ENCODE assay signal across 8 cellular contexts in genomic region chr5:76303917-76304316, GRCh38.
DNase-seq lines count a peak whose midpoint lies in the region; ATAC-seq and TF ChIP-seq lines count a peak whose summit lies in the region.

No MANE protein-coding gene starts in this region.

- peaks cover 50% of the 10 kb centered on the region for H3K4me1 Mint-ChIP-seq in T-helper 1 cell treated with Interleukin-12 subunit alpha and Interleukin-12 subunit beta and Interleukin-4 antibody, amounts not matched to agents 30 μg/mL and 1 μg/mL, for 36 hours (ENCODE audit: low read depth)

- ATAC-seq in HG02763 (IDR thresholded peaks at IDR 0.05; ENCODE audit: unreplicated experiment): peak; percentile 57

- H3K4me3 Mint-ChIP-seq in T-helper 1 cell treated with Interleukin-12 subunit alpha and Interleukin-12 subunit beta and Interleukin-4 antibody, amounts not matched to agents 30 μg/mL and 1 μg/mL, for 36 hours: peak overlapping the region; percentile 33

- peaks cover 14% of the 10 kb centered on the region for H3K27me3 Mint-ChIP-seq in T-helper 1 cell treated with Interleukin-12 subunit alpha and Interleukin-12 subunit beta and Interleukin-4 antibody, amounts not matched to agents 30 μg/mL and 1 μg/mL, for 36 hours (ENCODE audit: low read depth)

- peaks cover 10% of the 10 kb centered on the region for H3K9me3 Mint-ChIP-seq in T-helper 1 cell treated with Interleukin-12 subunit alpha and Interleukin-12 subunit beta and Interleukin-4 antibody, amounts not matched to agents 30 μg/mL and 1 μg/mL, for 36 hours

- no peak for TF ChIP-seq CTCF in GM06990 (IDR thresholded peaks at IDR 0.05; ENCODE audit: insufficient read depth, low read length, poor library complexity, severe bottlenecking)
- no peak for TF ChIP-seq CTCF in WERI-Rb-1 (IDR thresholded peaks at IDR 0.05; ENCODE audit: low read depth, low read length)

- peak overlapping the region; percentile 26 for H3K27ac Mint-ChIP-seq in T-helper 1 cell treated with Interleukin-12 subunit alpha and Interleukin-12 subunit beta and Interleukin-4 antibody, amounts not matched to agents 30 μg/mL and 1 μg/mL, for 36 hours

- H3K36me3 ChIP-seq in GM06990 (ENCODE audit: control insufficient read depth, insufficient read depth, low read length): no peaks in the 10 kb centered on the region
- H3K36me3 ChIP-seq in WERI-Rb-1: no peaks in the 10 kb centered on the region

- H3K9me3 ChIP-seq in WERI-Rb-1 (ENCODE audit: severe bottlenecking): no peaks in the 10 kb centered on the region

- DNase-seq in GM06990 (ENCODE audit: extremely low read depth, insufficient read length) (peak; percentile 63), iPS-NIHi11 (ENCODE audit: low spot score) (peak; percentile 28), AML-193 (lab: John Stamatoyannopoulos, UW) (no peak), WERI-Rb-1 (no peak), HCEC 1CT (no peak), superior temporal gyrus (ENCODE audit: extremely low spot score) (no peak)

- no peaks in the 10 kb centered on the region for H3K27me3 ChIP-seq in GM06990 (replicated peaks; ENCODE audit: control insufficient read depth, insufficient read depth, low read length)
- H3K27me3 ChIP-seq in WERI-Rb-1 (ENCODE audit: insufficient read depth, low read depth, severe bottlenecking): no peaks in the 10 kb centered on the region

- H3K27ac ChIP-seq in WERI-Rb-1: no peak overlapping the region

- peaks cover 8% of the 10 kb centered on the region for H3K36me3 Mint-ChIP-seq in T-helper 1 cell treated with Interleukin-12 subunit alpha and Interleukin-12 subunit beta and Interleukin-4 antibody, amounts not matched to agents 30 μg/mL and 1 μg/mL, for 36 hours (ENCODE audit: low read depth)

- H3K4me3 ChIP-seq in GM06990 (replicated peaks; ENCODE audit: low read depth, low read length) (no peak overlapping the region), WERI-Rb-1 (ENCODE audit: low read depth, low read length) (no peak overlapping the region)

Comparison
In these comparisons a context has a peak if more than half of its experiments do, and no peak if none do; other contexts are left out.
1. DNase-seq: peak in GM06990 (single experiment) and iPS-NIHi11 (single experiment); none in AML-193 (0 of 2), WERI-Rb-1 (single experiment), HCEC 1CT (single experiment) and superior temporal gyrus (single experiment).